8 cellular contexts compared by ENCODE assay signal in the genomic region with DNA sequence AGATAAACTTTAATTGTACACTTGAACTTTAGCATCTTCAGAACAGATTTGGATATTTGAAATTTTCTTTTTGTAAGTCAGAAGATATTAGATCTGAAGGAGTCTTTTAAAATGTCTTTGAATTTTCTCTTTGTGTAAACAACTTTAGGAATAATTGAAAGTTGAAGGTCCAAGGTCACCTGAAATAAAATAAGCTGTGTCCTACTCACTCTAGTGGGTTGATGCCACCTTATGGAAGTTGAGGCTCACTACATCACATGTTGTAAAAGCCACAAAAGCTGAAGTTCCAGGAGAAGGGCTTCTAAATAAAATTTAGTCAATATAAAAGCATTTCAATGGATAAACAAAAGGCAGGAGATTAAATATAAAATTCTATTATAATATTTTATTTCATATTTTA.
DNase-seq lines count a peak whose midpoint lies in the region; ATAC-seq, FAIRE-seq and TF ChIP-seq lines count a peak whose summit lies in the region.
"Had no signal": no experiment of that assay in that cellular context is flagged by ENCODE, and none has a peak within 500 bp of the region (broad histone marks: within the 10 kb centered on the region; RNA-seq: fewer than 3 reads in every experiment).

No MANE protein-coding gene starts in this region.

- H3K36me3 Mint-ChIP-seq in neural crest cell (ENCODE audit: low read depth): no peaks in the 10 kb centered on the region

- no peak overlapping the region for H3K27ac ChIP-seq in K562 (ENCODE audit: extremely low read depth, low read depth, low read length)
- H3K27ac ChIP-seq in spleen: no peak overlapping the region
- H3K27ac ChIP-seq: skin epidermis had no signal

- H2AFZ ChIP-seq in K562 (ENCODE audit: low read depth, low read length): no peak overlapping the region

- ATAC-seq in GM21529 (IDR thresholded peaks at IDR 0.05; ENCODE audit: unreplicated experiment) (peak; percentile 76), K562 (peak; percentile 73), HG03280 (IDR thresholded peaks at IDR 0.05; ENCODE audit: unreplicated experiment) (no peak)

- peak; percentile 38 to 64; a peak in 3 of 4 replicates for TF ChIP-seq RAD21 in K562 (CRISPR knock-in tag; conservative IDR thresholded peaks at IDR 0.05 in 1 of 2, IDR thresholded peaks at IDR 0.05 in 1 of 2)

- peak; percentile 41 for TF ChIP-seq CTCF in GM10266 (IDR thresholded peaks at IDR 0.05; ENCODE audit: control insufficient read depth, insufficient read depth, low read depth, missing control alignments)
- TF ChIP-seq CTCF in K562 (IDR thresholded peaks at IDR 0.05 in 2 of 3, conservative IDR thresholded peaks at IDR 0.05 in 1 of 3; ENCODE audit: insufficient read depth in 2 of 3, low read depth in 1 of 3, low read length in 3 of 3): peak; percentile 42 to 49 (median 46); a peak in 5 of 6 replicates
- peak; percentile 74 for TF ChIP-seq CTCF in neural crest cell (conservative IDR thresholded peaks at IDR 0.05)
- peak in 1 of 11 experiments; percentile 18 for TF ChIP-seq CTCF in spleen (IDR thresholded peaks at IDR 0.05 in 8 of 11, conservative IDR thresholded peaks at IDR 0.05 in 3 of 11)

- H3K4me3 Mint-ChIP-seq in neural crest cell: no peak overlapping the region

- H3K4me2 ChIP-seq in K562 (ENCODE audit: insufficient read depth, low read length): no peak overlapping the region

- H3K4me3 ChIP-seq in K562 (no peak overlapping the region), spleen (no peak overlapping the region)
- H3K4me3 ChIP-seq: skin epidermis had no signal

- intact Hi-C loops in K562 (cut with micrococcal nuclease) (loop anchor here (5.0 kb wide), 1 partner anchor 122 kb away; the partner anchor contains the start of gene ATXN7L3B), spleen (cut with DNase I; ENCODE audit: low total_unique reads) (no loop called here)

- no peak overlapping the region for H3K27ac Mint-ChIP-seq in neural crest cell (ENCODE audit: unreplicated experiment)

- no peaks in the 10 kb centered on the region for H3K27me3 ChIP-seq in K562 (ENCODE audit: control insufficient read depth in 2 of 2, insufficient read depth in 2 of 2, low read length in 2 of 2)
- H3K27me3 ChIP-seq in spleen (replicated peaks in 1 of 7): no peaks in the 10 kb centered on the region

- H3K79me2 ChIP-seq in K562 (ENCODE audit: control insufficient read depth, insufficient read depth, low read length): no peaks in the 10 kb centered on the region

- no peaks in the 10 kb centered on the region for H3K27me3 Mint-ChIP-seq in neural crest cell (ENCODE audit: low read depth)

- DNase-seq in GM10266 (ENCODE audit: extremely low spot score) (no peak), LoVo (ENCODE audit: low spot score) (peak; percentile 55), K562 (ENCODE audit: extremely low read depth in 1 of 4, low spot score in 3 of 4) (peak in 3 of 4 experiments; percentile 15 to 37 (median 29)), neural crest cell (ENCODE audit: low read depth, low spot score) (no peak), spleen (no peak)

- no peaks in the 10 kb centered on the region for H3K36me3 ChIP-seq in K562 (ENCODE audit: control insufficient read depth, insufficient read depth, low read length)
- H3K36me3 ChIP-seq in spleen: no peaks in the 10 kb centered on the region

- in situ Hi-C loops in K562 (cut with MboI): no loop called here

- no peak for TF ChIP-seq EP300 in K562 (IDR thresholded peaks at IDR 0.05; ENCODE audit: low read length)

- no peaks in the 10 kb centered on the region for H3K4me1 Mint-ChIP-seq in neural crest cell

- CTCF ChIA-PET in K562 (lab: Yijun Ruan, JAX; ENCODE audit: low intra/inter-chr PET ratio): interaction anchor here (0.6 to 1.9 kb wide), 2 partner anchors 304 to 881 kb away, joined by 3 to 4 read pairs; no protein-coding TSS in a partner anchor

- no peak overlapping the region for H3K9ac ChIP-seq in K562 (ENCODE audit: insufficient read depth in 1 of 2, low read depth in 2 of 2, low read length in 2 of 2)

- FAIRE-seq in K562 (lab: Jason Lieb, UNC): peak; percentile 77

- H3K9me3 ChIP-seq in K562 (replicated peaks; ENCODE audit: control insufficient read depth, insufficient read depth, low read depth, low read length) (no peaks in the 10 kb centered on the region), spleen (no peaks in the 10 kb centered on the region)

- H3K9me1 ChIP-seq in K562 (ENCODE audit: control insufficient read depth, insufficient read depth, low read length): no peaks in the 10 kb centered on the region

- H3K4me1 ChIP-seq in K562 (replicated peaks in 1 of 2; ENCODE audit: control insufficient read depth in 2 of 2, insufficient read depth in 2 of 2, low read length in 2 of 2) (no peaks in the 10 kb centered on the region), spleen (no peaks in the 10 kb centered on the region)

- no peaks in the 10 kb centered on the region for H3K9me3 Mint-ChIP-seq in neural crest cell

- POLR2A ChIA-PET in K562 (lab: Yijun Ruan, JAX): interaction anchor here (0.6 kb wide), 1 partner anchor 969 kb away, joined by 4 read pairs; no protein-coding TSS in a partner anchor

- TF ChIP-seq POLR2A in K562 (conservative IDR thresholded peaks at IDR 0.05): no peak
- TF ChIP-seq POLR2A in spleen (IDR thresholded peaks at IDR 0.05): no peak

- H4K20me1 ChIP-seq in K562 (replicated peaks; ENCODE audit: control insufficient read depth, insufficient read depth, low read length): no peaks in the 10 kb centered on the region

- no TSS peak for BruUV-seq in K562 (replicated peaks; lab: Mats Ljungman, UMichigan)

TF ChIP-seq in K562, 482 proteins besides CTCF, POLR2A, EP300 and RAD21 (continues in another document):
- TF ChIP-seq ZZZ3 (IDR thresholded peaks at IDR 0.05): no peak
- no peak for TF ChIP-seq ZEB2 (IDR thresholded peaks at IDR 0.05)
- TF ChIP-seq, protein P1, sequence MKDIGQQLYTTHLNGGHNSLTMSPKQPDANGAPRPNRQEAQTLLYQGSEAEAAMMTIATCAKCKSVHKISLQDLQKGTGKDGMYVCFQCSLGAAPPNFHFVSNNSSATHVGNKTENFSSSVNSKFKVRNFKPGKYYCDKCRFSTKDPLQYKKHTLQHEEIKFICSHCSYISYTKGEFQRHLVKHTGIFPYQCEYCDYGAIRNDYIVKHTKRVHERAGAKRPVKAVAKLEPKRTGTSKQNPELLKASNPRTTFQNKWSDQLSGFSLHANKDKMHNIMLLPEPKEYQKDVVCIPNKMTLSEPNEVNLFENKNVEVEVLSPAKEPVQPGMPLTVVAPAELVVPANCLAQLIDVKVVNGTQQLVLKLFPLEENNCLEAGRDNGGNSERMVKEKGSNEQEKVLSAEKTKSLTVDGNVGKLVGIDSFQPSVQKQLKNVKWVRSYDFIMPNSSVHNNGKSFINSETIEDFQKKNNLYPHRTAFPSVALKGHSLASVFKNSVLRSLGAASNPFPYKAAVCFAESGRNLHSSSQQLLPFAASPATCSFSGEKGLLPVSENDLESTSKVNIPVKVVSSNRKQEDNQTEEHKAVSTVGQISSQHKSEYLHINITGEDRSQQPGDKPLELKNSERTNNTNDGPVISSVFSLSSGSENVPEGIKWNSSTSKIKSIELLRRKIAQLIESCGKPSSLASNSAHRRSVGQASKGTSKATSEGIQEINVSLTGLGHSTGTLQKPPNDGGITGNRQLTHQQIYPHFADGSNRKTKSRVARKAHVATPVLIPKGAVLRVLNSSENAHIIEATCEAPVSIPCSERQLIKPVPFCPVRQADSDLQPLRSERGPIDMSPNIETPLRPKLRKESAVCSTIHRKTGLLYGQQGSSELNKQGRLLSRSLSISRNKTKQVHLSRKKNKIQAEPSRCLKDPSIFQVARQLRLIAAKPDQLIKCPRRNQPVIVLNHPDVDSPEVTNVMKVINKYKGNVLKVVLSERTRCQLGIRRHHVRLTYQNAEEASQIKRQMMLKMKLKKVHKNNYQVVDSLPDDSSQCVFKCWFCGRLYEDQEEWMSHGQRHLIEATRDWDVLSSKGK (CRISPR knock-in tag; IDR thresholded peaks at IDR 0.05): no peak
- TF ChIP-seq, protein P2, sequence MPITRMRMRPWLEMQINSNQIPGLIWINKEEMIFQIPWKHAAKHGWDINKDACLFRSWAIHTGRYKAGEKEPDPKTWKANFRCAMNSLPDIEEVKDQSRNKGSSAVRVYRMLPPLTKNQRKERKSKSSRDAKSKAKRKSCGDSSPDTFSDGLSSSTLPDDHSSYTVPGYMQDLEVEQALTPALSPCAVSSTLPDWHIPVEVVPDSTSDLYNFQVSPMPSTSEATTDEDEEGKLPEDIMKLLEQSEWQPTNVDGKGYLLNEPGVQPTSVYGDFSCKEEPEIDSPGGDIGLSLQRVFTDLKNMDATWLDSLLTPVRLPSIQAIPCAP (CRISPR knock-in tag; IDR thresholded peaks at IDR 0.05; ENCODE audit: borderline replicate concordance): no peak
- no peak for TF ChIP-seq ZSCAN32 (CRISPR knock-in tag; IDR thresholded peaks at IDR 0.05)
- TF ChIP-seq KLF1 (tag; IDR thresholded peaks at IDR 0.05): no peak
- no peak for TF ChIP-seq KDM4B (IDR thresholded peaks at IDR 0.05; ENCODE audit: borderline replicate concordance in 2 of 2, low read depth in 1 of 2)

Comparison
In these comparisons a context has a peak if more than half of its experiments do, and no peak if none do; other contexts are left out.
1. DNase-seq: peak in LoVo (single experiment) and K562 (3 of 4); none in GM10266 (single experiment), neural crest cell (single experiment) and spleen (single experiment).